In the genomic region with DNA sequence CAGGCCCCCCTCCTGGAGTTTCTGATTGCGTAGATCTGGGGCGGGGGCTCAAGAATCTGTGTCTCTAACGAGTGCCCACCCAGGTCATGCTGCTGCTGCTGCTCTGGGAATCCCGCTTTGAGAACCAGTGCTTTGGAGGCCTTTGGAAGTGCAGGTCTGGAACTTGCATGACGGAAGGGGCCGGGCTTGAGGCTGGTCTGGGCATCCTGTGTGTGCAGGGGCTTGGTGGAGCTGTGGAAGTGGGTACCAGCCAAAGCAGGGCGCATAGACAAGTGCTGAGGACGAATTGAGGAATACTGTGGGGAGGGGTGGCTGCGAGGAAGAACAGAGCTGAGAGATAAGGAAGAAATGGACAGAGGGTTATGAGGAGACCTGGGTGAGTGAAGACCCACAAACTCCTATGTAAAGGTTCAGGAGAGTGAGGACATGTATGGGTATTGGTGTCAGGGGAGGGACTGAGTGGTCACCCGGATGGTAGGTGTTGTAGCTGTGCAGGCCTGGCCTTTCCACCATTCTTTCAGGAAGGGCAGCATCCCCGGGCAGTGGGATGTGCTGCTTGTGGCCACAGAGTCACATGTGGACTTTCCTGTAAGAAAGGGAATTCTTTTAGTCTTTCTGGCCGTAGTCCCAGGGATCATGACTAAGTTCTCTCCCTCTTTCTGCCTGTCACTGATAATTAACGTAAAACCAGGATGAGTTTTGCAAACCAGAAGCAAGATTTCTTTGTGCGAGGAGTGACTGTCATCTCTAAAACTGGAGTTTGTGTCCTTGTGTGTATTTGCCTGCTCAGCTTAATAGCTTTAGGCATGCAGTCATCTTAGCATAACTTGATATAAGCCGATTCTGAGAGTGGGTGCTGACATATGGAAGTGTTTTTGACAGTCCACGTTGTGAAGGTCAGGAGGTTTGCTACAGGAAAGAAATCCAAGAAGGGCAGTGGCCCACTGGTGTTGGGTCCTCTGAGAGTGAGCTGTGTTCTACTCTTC, we compare ENCODE assay signal across 9 cellular contexts. TPM values are rescaled to one million over a fixed set of nuclear protein-coding genes. Genes with fewer than 3 reads are reported as not detected.
DNase-seq lines count a peak whose midpoint lies in the region; ATAC-seq, FAIRE-seq and TF ChIP-seq lines count a peak whose summit lies in the region.
"Had no signal": no experiment of that assay in that cellular context is flagged by ENCODE, and none has a peak within 500 bp of the region (broad histone marks: within the 10 kb centered on the region; RNA-seq: fewer than 3 reads in every experiment).

No MANE protein-coding gene starts in this region.

- H3K4ac ChIP-seq in H1 (replicated peaks; ENCODE audit: insufficient read length, low read depth, low read length), result no peak overlapping the region

- H3K79me2 ChIP-seq in H1 (ENCODE audit: control insufficient read depth in 1 of 2, insufficient read depth in 2 of 2, low read length in 2 of 2), result peaks cover 16 to 96% of the 10 kb centered on the region in 2 experiments

- no peak overlapping the region for H2BK15ac ChIP-seq in H1 (ENCODE audit: low read length)

- peak overlapping the region; percentile 60 for H3K18ac ChIP-seq in H1 (ENCODE audit: extremely low read depth, low read length)

- ATAC-seq in CD4-positive, alpha-beta T cell (ENCODE audit: poor library complexity), result no peak
- ATAC-seq in HG03097 (IDR thresholded peaks at IDR 0.05; ENCODE audit: low FRiP score, unreplicated experiment), result no peak

- H2AK5ac ChIP-seq in H1 (ENCODE audit: low read depth, low read length), result 0 out of 2 replicates have a peak overlapping the region, but pooled peaks have one; percentile 9

- H3K4me3 ChIP-seq in H1 (ENCODE audit: extremely low read depth in 1 of 4, insufficient read depth in 2 of 4, low read depth in 3 of 4, low read length in 4 of 4), result no peak overlapping the region

- no peak overlapping the region for H2BK120ac ChIP-seq in H1 (replicated peaks; ENCODE audit: low read depth, low read length)

- no peak overlapping the region for H3K23ac ChIP-seq in H1 (ENCODE audit: insufficient read length)

- no peak overlapping the region for H3K27ac Mint-ChIP-seq in CD4-positive, alpha-beta T cell
- H3K27ac Mint-ChIP-seq: activated naive CD4-positive, alpha-beta T cell treated with anti-CD3 and anti-CD28 coated beads for 36 hours had no signal

- H3K9me3 ChIP-seq in H1 (ENCODE audit: insufficient read depth in 2 of 2, low read depth in 1 of 2, low read length in 1 of 2), result no peaks in the 10 kb centered on the region
- H3K9me3 ChIP-seq in CD4-positive, alpha-beta T cell (ENCODE audit: control insufficient read depth, low read length), result no peaks in the 10 kb centered on the region

- H2BK5ac ChIP-seq in H1 (ENCODE audit: low read depth, low read length), result peak overlapping the region; percentile 83; the same call in 1 of the 2 replicates

- no peak overlapping the region; a peak in 1 of 4 replicates for H3K4me2 ChIP-seq in H1 (ENCODE audit: insufficient read depth in 1 of 2, low read depth in 2 of 2, low read length in 2 of 2)

- no peak overlapping the region for H4K5ac ChIP-seq in H1 (ENCODE audit: insufficient read length, low read depth, low read length)

- no peak overlapping the region for H4K91ac ChIP-seq in H1 (replicated peaks; ENCODE audit: insufficient read length, low read length)

- no peaks in the 10 kb centered on the region for H3K9me3 Mint-ChIP-seq in CD4-positive, alpha-beta T cell
- H3K9me3 Mint-ChIP-seq: activated naive CD4-positive, alpha-beta T cell treated with anti-CD3 and anti-CD28 coated beads for 36 hours had no signal

- no peak overlapping the region for H4K8ac ChIP-seq in H1 (ENCODE audit: extremely low read depth, insufficient read depth, low read length)

- H3K27me3 ChIP-seq in H1 (replicated peaks in 1 of 4; ENCODE audit: control insufficient read depth in 3 of 4, extremely low read depth in 1 of 4, insufficient read depth in 3 of 4, low read length in 3 of 4), result no peaks in the 10 kb centered on the region
- no peaks in the 10 kb centered on the region for H3K27me3 ChIP-seq in CD4-positive, alpha-beta T cell (ENCODE audit: control insufficient read depth, insufficient read depth, low read length)

- POLR2A ChIA-PET in H1 (lab: Charles Lee; ENCODE audit: partially characterized antibody), result interaction anchor here (0.6 to 9.4 kb wide), 9 partner anchors 9 to 570 kb away, joined by 3 to 93 read pairs (median 4); partner anchors contain the start of gene TJP2
- POLR2A ChIA-PET in CD4-positive, alpha-beta T cell (lab: Charles Lee), result no interaction called here

- TF ChIP-seq CTCF in H1 (IDR thresholded peaks at IDR 0.05; ENCODE audit: control extremely low read depth in 1 of 3, insufficient read depth in 1 of 3, low read depth in 1 of 3, low read length in 3 of 3), result no peak
- no peak for TF ChIP-seq CTCF in CD4-positive, alpha-beta T cell (IDR thresholded peaks at IDR 0.05)

- H3K14ac ChIP-seq in H1 (ENCODE audit: insufficient read length), result no peak overlapping the region

- H3K27ac ChIP-seq in H1 (ENCODE audit: low read depth, low read length), result no peak overlapping the region
- no peak overlapping the region for H3K27ac ChIP-seq in CD4-positive, alpha-beta T cell (ENCODE audit: low read depth, low read length)

- no peak overlapping the region for H3K56ac ChIP-seq in H1 (replicated peaks; ENCODE audit: insufficient read length, low read depth, low read length)

- peaks cover 18% of the 10 kb centered on the region for H3K79me1 ChIP-seq in H1 (ENCODE audit: low read depth, low read length)

- no peak for TF ChIP-seq POLR2A in H1 (IDR thresholded peaks at IDR 0.05; ENCODE audit: control extremely low read depth in 1 of 2, low read depth in 2 of 2, low read length in 2 of 2)

- FAIRE-seq in H1 (lab: Jason Lieb, UNC), result peak; percentile 66

- CTCF ChIA-PET in H1 (lab: Charles Lee; ENCODE audit: partially characterized antibody), result interaction anchor here (0.9 to 1.8 kb wide), 7 partner anchors 11 to 84 kb away, joined by 3 to 6 read pairs (median 3); no protein-coding TSS in a partner anchor
- CTCF ChIA-PET in CD4-positive, alpha-beta T cell (lab: Charles Lee), result interaction anchor here (0.8 kb wide), 1 partner anchor 22 kb away, joined by 3 read pairs; no protein-coding TSS in a partner anchor

- TF ChIP-seq RAD21 in H1 (IDR thresholded peaks at IDR 0.05 in 1 of 2, conservative IDR thresholded peaks at IDR 0.05 in 1 of 2; ENCODE audit: low read depth in 2 of 2, low read length in 2 of 2), result no peak

- H3K36me3 Mint-ChIP-seq in CD4-positive, alpha-beta T cell (ENCODE audit: low read depth), result no peaks in the 10 kb centered on the region

- H3K27me3 Mint-ChIP-seq in CD4-positive, alpha-beta T cell, result no peaks in the 10 kb centered on the region

- no peak overlapping the region for H3K4me3 Mint-ChIP-seq in CD4-positive, alpha-beta T cell
- H3K4me3 Mint-ChIP-seq: activated naive CD4-positive, alpha-beta T cell treated with anti-CD3 and anti-CD28 coated beads for 36 hours had no signal

- TF ChIP-seq EP300 in H1 (IDR thresholded peaks at IDR 0.05; ENCODE audit: borderline replicate concordance in 1 of 2, low read depth in 2 of 2, low read length in 2 of 2), result no peak

- no peaks in the 10 kb centered on the region for H3K4me1 Mint-ChIP-seq in CD4-positive, alpha-beta T cell (ENCODE audit: low read depth)

- H3K23me2 ChIP-seq in H1 (ENCODE audit: low read depth, low read length), result 0 out of 2 replicates have a peak, but pooled peaks cover 2% of the 10 kb centered on the region

- no peak overlapping the region for H2AFZ ChIP-seq in H1 (ENCODE audit: low read length)

- peaks cover 0 to 5% (median 3%) of the 10 kb centered on the region in 4 experiments; a peak in 5 of 8 replicates for H3K36me3 ChIP-seq in H1 (ENCODE audit: control insufficient read depth in 2 of 4, insufficient read depth in 4 of 4, low read length in 3 of 4)

- intact Hi-C loops in CD4-positive, alpha-beta T cell (cut with DNase I, micrococcal nuclease), result no loop called here

- peaks cover 0 to 9% (median 6%) of the 10 kb centered on the region in 4 experiments; a peak in 5 of 7 replicates for H3K4me1 ChIP-seq in H1 (replicated peaks in 1 of 4; ENCODE audit: control insufficient read depth in 3 of 4, insufficient read depth in 4 of 4, low read length in 3 of 4)

- no peak overlapping the region; a peak in 1 of 7 replicates for H3K9ac ChIP-seq in H1 (replicated peaks in 1 of 4; ENCODE audit: extremely low read depth in 1 of 4, low read depth in 3 of 4, low read length in 3 of 4)

- WGBS in H1 (ENCODE audit: extremely low coverage in 1 of 2, insufficient coverage in 1 of 2, insufficient read length in 1 of 2, insufficient replicate concordance in 2 of 2, low coverage in 1 of 2, low lambda C conversion rate in 2 of 2, missing lambda C conversion rate in 1 of 2), 2 experiments, result 85% methylated on average over 16 of the region's 16 CpGs; no CpG with 5 or more reads in 1 of the 2 experiments

- H2BK12ac ChIP-seq in H1 (ENCODE audit: low read depth, low read length), result no peak overlapping the region

- peaks cover 0 to 7% of the 10 kb centered on the region in 2 experiments for H4K20me1 ChIP-seq in H1 (replicated peaks in 1 of 2; ENCODE audit: control insufficient read depth in 1 of 2, insufficient read depth in 2 of 2, low read length in 2 of 2)

- H2BK20ac ChIP-seq in H1 (ENCODE audit: low read length), result peak overlapping the region; percentile 88; the same call in 1 of the 2 replicates

- DNase-seq in NCI-H226 (peak; percentile 66), H1 (ENCODE audit: low read depth in 1 of 2, low spot score in 2 of 2) (no peak), lung microvascular endothelial cell (ENCODE audit: low read depth in 2 of 2) (peak; percentile 24 to 65), T-helper 9 cell (no peak)
- DNase-seq in CD4-positive, alpha-beta T cell, result no peak
- no peak for DNase-seq in stimulated activated CD4-positive, alpha-beta T cell treated with anti-CD3 and anti-CD28 coated beads, Interleukin-4, amount 100 ng/mL, for 24 hours
- DNase-seq: activated naive CD4-positive, alpha-beta T cell treated with anti-CD3 and anti-CD28 coated beads for 36 hours; stimulated activated CD4-positive, alpha-beta T cell treated with anti-CD3 and anti-CD28 coated beads, Interleukin-1b, Interleukin-23, amount 100 ng/mL, for 48 hours had no signal

TF ChIP-seq in H1, 55 proteins besides CTCF, POLR2A, EP300 and RAD21 (continues in another document):
- TF ChIP-seq SP2 (IDR thresholded peaks at IDR 0.05; ENCODE audit: low read length) (no peak), BRCA1 (IDR thresholded peaks at IDR 0.05; ENCODE audit: low read depth, low read length) (no peak), TEAD4 (IDR thresholded peaks at IDR 0.05; ENCODE audit: low read depth, low read length) (no peak)

RNA-seq across cellular contexts. Expression of gene TJP2, which starts 43.3 kb away (rescaled TPM):
- total RNA-seq in H1 (2021; fragmentation: NEBNext Ultra II Directional; extraction: Animal tissue kit (Norgen Biotek cat#: 25700)), result 135 and 137 TPM in 2 replicates
- polyA plus RNA-seq in H1 (2011; rRNA removed), result 51.7 and 54.9 TPM in 2 replicates
- 84.5 TPM for polyA plus RNA-seq in H1 (2011; cell fraction: cytosol; rRNA removed)
- polyA plus RNA-seq in H1 (2011; cell fraction: nucleus; rRNA removed), result 133 TPM
- 82.5 to 111 TPM (median 102 TPM) in 4 replicates for polyA plus RNA-seq in H1 (2012, experiment 1 of 2)
- 16.4 TPM for polyA plus RNA-seq in H1 (2012, experiment 2 of 2)
- 72.8 TPM for polyA plus RNA-seq in H1 (2013, experiment 1 of 2)
- 64.4 TPM for polyA plus RNA-seq in H1 (2013, experiment 2 of 2)
- polyA minus RNA-seq in H1 (2011; rRNA and poly(A)+ RNA removed), result 71.4 and 91.3 TPM in 2 replicates
- polyA minus RNA-seq in H1 (2011; cell fraction: cytosol; rRNA and poly(A)+ RNA removed), result 118 TPM
- 97.5 TPM for polyA minus RNA-seq in H1 (2011; cell fraction: nucleus; rRNA and poly(A)+ RNA removed)
- total RNA-seq in lung microvascular endothelial cell, result 46.0 and 48.4 TPM in 2 replicates
- 1 to 10 TPM; 6.3 to 8.0 TPM for total RNA-seq in CD4-positive, alpha-beta T cell

Comparison
In these comparisons a context has a peak if more than half of its experiments do, and no peak if none do; other contexts are left out.
1. DNase-seq: peak in NCI-H226 (single experiment) and lung microvascular endothelial cell (2 of 2); none in H1 (0 of 2), CD4-positive, alpha-beta T cell (0 of 10), T-helper 9 cell (single experiment) and stimulated activated CD4-positive, alpha-beta T cell treated with anti-CD3 and anti-CD28 coated beads, Interleukin-4, amount 100 ng/mL, for 24 hours (single experiment).